In genomic region chr9:92292338-92293074, GRCh38 we compare ENCODE assay signal across 8 cellular contexts. TPM values are rescaled to one million over a fixed set of nuclear protein-coding genes. Genes with fewer than 3 reads are reported as not detected.
DNase-seq lines count a peak whose midpoint lies in the region; ATAC-seq and TF ChIP-seq lines count a peak whose summit lies in the region.

No MANE protein-coding gene starts in this region.

- no peaks in the 10 kb centered on the region for H3K4me1 ChIP-seq in iPS DF 6.9 (ENCODE audit: control insufficient read depth, insufficient read depth, low read length)
- peaks cover 11% of the 10 kb centered on the region for H3K4me1 ChIP-seq in stomach smooth muscle (ENCODE audit: control insufficient read depth, insufficient read depth, low read length)

- no peak for DNase-seq in activated naive CD4-positive, alpha-beta T cell treated with anti-CD3 and anti-CD28 coated beads, Interleukin-2, amount 50 U/mL, for 16 hours
- DNase-seq in iPS DF 6.9 (ENCODE audit: low read depth, low spot score) (no peak), sciatic nerve (ENCODE audit: low spot score) (no peak), ecto neural progenitor cell (ENCODE audit: low spot score) (no peak)

- peaks cover 35% of the 10 kb centered on the region for H3K36me3 Mint-ChIP-seq in activated naive CD4-positive, alpha-beta T cell treated with anti-CD3 and anti-CD28 coated beads, Interleukin-2, amount 50 U/mL, for 24 hours

- peak overlapping the region; percentile 99 for H3K4me3 Mint-ChIP-seq in activated naive CD4-positive, alpha-beta T cell treated with anti-CD3 and anti-CD28 coated beads, Interleukin-2, amount 50 U/mL, for 24 hours

- H3K27ac ChIP-seq in iPS DF 6.9 (ENCODE audit: low read length) (no peak overlapping the region), stomach smooth muscle (ENCODE audit: low read length) (no peak overlapping the region)

- no peaks in the 10 kb centered on the region for H3K27me3 Mint-ChIP-seq in activated naive CD4-positive, alpha-beta T cell treated with anti-CD3 and anti-CD28 coated beads, Interleukin-2, amount 50 U/mL, for 24 hours

- no peaks in the 10 kb centered on the region for H3K9me3 Mint-ChIP-seq in activated naive CD4-positive, alpha-beta T cell treated with anti-CD3 and anti-CD28 coated beads, Interleukin-2, amount 50 U/mL, for 24 hours

- peak overlapping the region; percentile 82 for H3K4me3 ChIP-seq in WI38 (ENCODE audit: low read depth, low read length)
- peak overlapping the region; percentile 92; the same call in 1 of the 2 replicates for H3K4me3 ChIP-seq in iPS DF 6.9 (ENCODE audit: low read length)
- peak overlapping the region; percentile 78 to 93 for H3K4me3 ChIP-seq in stomach smooth muscle (ENCODE audit: low read length in 2 of 2)

- peak overlapping the region; percentile 99 for H3K27ac Mint-ChIP-seq in activated naive CD4-positive, alpha-beta T cell treated with anti-CD3 and anti-CD28 coated beads, Interleukin-2, amount 50 U/mL, for 24 hours

- H3K9me3 ChIP-seq in iPS DF 6.9 (ENCODE audit: control insufficient read depth, insufficient read depth, low read length) (no peaks in the 10 kb centered on the region), stomach smooth muscle (ENCODE audit: control insufficient read depth in 2 of 2, low read length in 2 of 2) (no peaks in the 10 kb centered on the region)

- WGBS in iPS DF 6.9 (ENCODE audit: insufficient coverage, insufficient read length): 100% methylated on average over 3 of the region's 8 CpGs

- no peak for TF ChIP-seq CTCF in WI38 (IDR thresholded peaks at IDR 0.05; ENCODE audit: low read depth, low read length)

- H3K9ac ChIP-seq in stomach smooth muscle (ENCODE audit: low read length in 2 of 2): peak overlapping the region; percentile 76 to 80

- intact Hi-C loops in sciatic nerve (cut with DNase I): no loop called here

- H3K27me3 ChIP-seq in iPS DF 6.9 (ENCODE audit: control insufficient read depth, insufficient read depth, low read length): no peaks in the 10 kb centered on the region
- H3K27me3 ChIP-seq in stomach smooth muscle (ENCODE audit: control insufficient read depth in 1 of 2, insufficient read depth in 2 of 2, low read length in 2 of 2): no peaks in the 10 kb centered on the region

- peaks cover 63% of the 10 kb centered on the region for H3K4me1 Mint-ChIP-seq in activated naive CD4-positive, alpha-beta T cell treated with anti-CD3 and anti-CD28 coated beads, Interleukin-2, amount 50 U/mL, for 24 hours

- H3K36me3 ChIP-seq in iPS DF 6.9 (ENCODE audit: control insufficient read depth, insufficient read depth, low read length) (no peaks in the 10 kb centered on the region; the same call in 1 of the 2 replicates), stomach smooth muscle (ENCODE audit: control insufficient read depth in 2 of 2, insufficient read depth in 2 of 2, low read length in 2 of 2) (peaks cover 4 to 11% of the 10 kb centered on the region in 2 donors)

- ATAC-seq in GM21381 (IDR thresholded peaks at IDR 0.05; ENCODE audit: unreplicated experiment) (no peak), sciatic nerve (no peak)

RNA-seq across cellular contexts. Expression of gene IARS1, which starts 1.0 kb away (rescaled TPM):
- 69.5 TPM for total RNA-seq in sciatic nerve

RNA-seq across cellular contexts. Expression of gene NOL8, which starts 32.6 kb away (rescaled TPM):
- 53.0 TPM for total RNA-seq in sciatic nerve

RNA-seq across cellular contexts. Expression of gene CENPP, which starts 33.2 kb away (rescaled TPM):
- 9.1 TPM for total RNA-seq in sciatic nerve
